ENCODE assay signal across 10 cellular contexts in genomic region chr6:147117009-147117408, GRCh38.
"Had no signal": no experiment of that assay in that cellular context is flagged by ENCODE, and none has a peak within 500 bp of the region (broad histone marks: within the 10 kb centered on the region; RNA-seq: fewer than 3 reads in every experiment).

No MANE protein-coding gene starts in this region.

- ATAC-seq: gastrocnemius medialis, heart right ventricle, WTC11 had no signal

- H3K36me3 ChIP-seq: gastrocnemius medialis, heart right ventricle, thyroid gland had no signal

- H3K9me3 ChIP-seq: gastrocnemius medialis, thyroid gland had no signal

- H3K4me1 ChIP-seq: gastrocnemius medialis, thyroid gland had no signal

- H3K4me3 ChIP-seq: gastrocnemius medialis, heart right ventricle, skin epidermis, thyroid gland had no signal

- DNase-seq: activated CD4-positive, alpha-beta T cell treated with anti-CD3 and anti-CD28 coated beads for 48 hours; activated naive CD4-positive, alpha-beta T cell treated with Interleukin-2 at 50 U/mL for 16 hours; effector CD4-positive, alpha-beta T cell; gastrocnemius medialis; heart right ventricle; left ventricle myocardium superior; retina; thyroid gland had no signal
